Comparison of ENCODE assay signal across 21 cellular contexts in genomic region chr19:8080832-8081231, GRCh38. TPM values are rescaled to one million over a fixed set of nuclear protein-coding genes. Genes with fewer than 3 reads are reported as not detected.
DNase-seq lines count a peak whose midpoint lies in the region; ATAC-seq and TF ChIP-seq lines count a peak whose summit lies in the region.
"Had no signal": no experiment of that assay in that cellular context is flagged by ENCODE, and none has a peak within 500 bp of the region (broad histone marks: within the 10 kb centered on the region; RNA-seq: fewer than 3 reads in every experiment).

No MANE protein-coding gene starts in this region.

- no peak overlapping the region for H2BK5ac ChIP-seq in H9 (ENCODE audit: insufficient read length, low read length)

- no peak overlapping the region for H2AFZ ChIP-seq in H9 (ENCODE audit: low read length)
- H2AFZ ChIP-seq: GM23338 had no signal

- H2BK12ac ChIP-seq in H9 (ENCODE audit: insufficient read length, low read depth, low read length) = no peak overlapping the region

- H3K56ac ChIP-seq in H9 (ENCODE audit: insufficient read length, low read depth, low read length) = no peak overlapping the region

- no peak overlapping the region for H3T11ph ChIP-seq in H9 (ENCODE audit: low read length)

- TF ChIP-seq CTCF in H9 (conservative IDR thresholded peaks at IDR 0.05) = no peak
- TF ChIP-seq CTCF in endodermal cell (conservative IDR thresholded peaks at IDR 0.05) = no peak
- TF ChIP-seq CTCF in liver (IDR thresholded peaks at IDR 0.05; ENCODE audit: low read depth, low read length, missing input control) = no peak

- no peaks in the 10 kb centered on the region for H3K23me2 ChIP-seq in H9 (ENCODE audit: insufficient read length, low read depth, low read length, poor library complexity, severe bottlenecking)

- no peak overlapping the region for H3K18ac ChIP-seq in H9 (ENCODE audit: insufficient read length, low read depth, low read length)

- H3K27me3 Mint-ChIP-seq in H9 (ENCODE audit: low read depth) = no peaks in the 10 kb centered on the region; the same call in 1 of the 2 replicates
- no peaks in the 10 kb centered on the region for H3K27me3 Mint-ChIP-seq in endodermal cell (ENCODE audit: insufficient read depth)
- H3K27me3 Mint-ChIP-seq: CD4-positive, alpha-beta T cell had no signal

- no peak overlapping the region for H2BK20ac ChIP-seq in H9 (ENCODE audit: low read depth, low read length, poor library complexity, severe bottlenecking)

- H3K4me3 Mint-ChIP-seq in H9 (no peak overlapping the region), endodermal cell (no peak overlapping the region)
- H3K4me3 Mint-ChIP-seq: CD4-positive, alpha-beta T cell; GM23338 had no signal

- H3K79me2 ChIP-seq in H9 (ENCODE audit: insufficient read depth, low read length) = no peaks in the 10 kb centered on the region

- peaks cover 44% of the 10 kb centered on the region for H3K36me3 ChIP-seq in endodermal cell (ENCODE audit: control insufficient read depth, insufficient read depth, low read length)
- H3K36me3 ChIP-seq in liver (ENCODE audit: control insufficient read depth in 4 of 4, insufficient read depth in 3 of 4, low read depth in 1 of 4, low read length in 3 of 4) = no peaks in the 10 kb centered on the region
- H3K36me3 ChIP-seq: BE2C had no signal

- no peak overlapping the region for H2BK120ac ChIP-seq in H9 (ENCODE audit: low read depth, low read length, poor library complexity, severe bottlenecking)

- no peak overlapping the region for H2BK15ac ChIP-seq in H9 (ENCODE audit: low read depth, low read length)

- TF ChIP-seq RAD21 in liver (IDR thresholded peaks at IDR 0.05) = peak in 1 of 2 donors; percentile 31

- H3K27ac Mint-ChIP-seq in H9 (peak overlapping the region in 2 of 3 experiments; percentile 34 to 80; a peak in 3 of 7 replicates), endodermal cell (no peak overlapping the region)
- H3K27ac Mint-ChIP-seq: CD4-positive, alpha-beta T cell; GM23338 had no signal

- no peak overlapping the region for H2AK5ac ChIP-seq in H9 (ENCODE audit: insufficient read length, low read length)

- ATAC-seq in HG02571 (IDR thresholded peaks at IDR 0.05; ENCODE audit: unreplicated experiment) (no peak), HG02763 (IDR thresholded peaks at IDR 0.05; ENCODE audit: unreplicated experiment) (no peak), GM18517 (IDR thresholded peaks at IDR 0.05; ENCODE audit: unreplicated experiment) (no peak)
- ATAC-seq: GM12878, GM23338 had no signal

- H3K79me1 ChIP-seq in H9 (ENCODE audit: insufficient read depth, low read depth, low read length, poor library complexity, severe bottlenecking) = no peaks in the 10 kb centered on the region

- H3K4me1 ChIP-seq in H9 (ENCODE audit: insufficient read depth, low read length) (no peaks in the 10 kb centered on the region), endodermal cell (ENCODE audit: control insufficient read depth, insufficient read depth, low read length) (no peaks in the 10 kb centered on the region), liver (ENCODE audit: control insufficient read depth in 4 of 4, insufficient read depth in 4 of 4, low read length in 3 of 4) (peaks cover 0 to 5% (median 2%) of the 10 kb centered on the region in 4 donors)
- H3K4me1 ChIP-seq: BE2C had no signal

- no peak overlapping the region for H3K9ac ChIP-seq in H9 (ENCODE audit: extremely low read depth, insufficient read length, low read length)
- H3K9ac ChIP-seq in endodermal cell (ENCODE audit: extremely low read depth, low read length, poor library complexity, severe bottlenecking) = no peak overlapping the region
- H3K9ac ChIP-seq in liver (ENCODE audit: low read depth in 1 of 2, low read length in 2 of 2) = no peak overlapping the region

- H3K4me1 Mint-ChIP-seq in H9 (peaks cover 3 to 9% of the 10 kb centered on the region in 2 experiments), endodermal cell (no peaks in the 10 kb centered on the region)
- H3K4me1 Mint-ChIP-seq: GM23338 had no signal

- no peaks in the 10 kb centered on the region for H3K9me3 Mint-ChIP-seq in H9
- H3K9me3 Mint-ChIP-seq in endodermal cell = no peaks in the 10 kb centered on the region
- H3K9me3 Mint-ChIP-seq: CD4-positive, alpha-beta T cell; GM23338 had no signal

- no peak overlapping the region for H3K23ac ChIP-seq in H9 (ENCODE audit: insufficient read length, low read depth, low read length)

- H3K36me3 Mint-ChIP-seq in H9 (ENCODE audit: insufficient read depth in 1 of 3, low read depth in 3 of 3) = peaks cover 13 to 47% (median 16%) of the 10 kb centered on the region in 3 experiments; a peak in 6 of 7 replicates
- H3K36me3 Mint-ChIP-seq in endodermal cell (ENCODE audit: low read depth) = peaks cover 72% of the 10 kb centered on the region

- WGBS in H9 (ENCODE audit: extremely low coverage, insufficient read length, low lambda C conversion rate) = no CpG with 5 or more reads among the region's 12 CpGs
- WGBS in endodermal cell (ENCODE audit: insufficient coverage in 1 of 2, insufficient read length in 1 of 2), 2 experiments = 90 to 98% methylated on average over 6 to 12 of the region's 12 CpGs
- WGBS in liver = 42% methylated on average over 12 of the region's 12 CpGs

- H4K8ac ChIP-seq in H9 (replicated peaks; ENCODE audit: insufficient read length, low read depth, low read length) = no peak overlapping the region

- no peak overlapping the region for H3K27ac ChIP-seq in H9 (ENCODE audit: insufficient read length, low read depth, low read length)
- H3K27ac ChIP-seq in endodermal cell (ENCODE audit: low read depth, low read length) = no peak overlapping the region
- no peak overlapping the region for H3K27ac ChIP-seq in liver (ENCODE audit: low read depth in 1 of 2, low read length in 2 of 2)
- H3K27ac ChIP-seq: C4-2B, HL-60 had no signal

- H4K5ac ChIP-seq in H9 (ENCODE audit: insufficient read length, low read depth, low read length) = no peak overlapping the region

- H3K4me3 ChIP-seq in endodermal cell (ENCODE audit: low read length) (no peak overlapping the region), liver (ENCODE audit: low read depth in 1 of 3, low read length in 3 of 3) (no peak overlapping the region)
- H3K4me3 ChIP-seq: GM12878, GM23338 had no signal

- DNase-seq in H9 (no peak), endodermal cell (peak; percentile 28), NCI-H2196 treated with DMSO at 0.1 percent for 48 hours (lab: John Stamatoyannopoulos, UW; ENCODE audit: unreplicated experiment) (no peak)
- DNase-seq: ACHN; BE2C; CD4-positive, alpha-beta T cell; DND-41; EL; H7; IMR-90; Karpas-422; KBM-7 had no signal

- H3K14ac ChIP-seq in H9 (ENCODE audit: insufficient read depth, low read length) = no peak overlapping the region

- H3K4me2 ChIP-seq in H9 (ENCODE audit: insufficient read depth, insufficient read length, low read length) = no peak overlapping the region
- H3K4me2 ChIP-seq: GM23338 had no signal

- no peaks in the 10 kb centered on the region for H4K20me1 ChIP-seq in H9 (ENCODE audit: control insufficient read depth, insufficient read depth, insufficient read length)

- H4K91ac ChIP-seq in H9 (ENCODE audit: insufficient read length, low read depth, low read length) = no peak overlapping the region

- no peak overlapping the region for H3K4ac ChIP-seq in H9 (ENCODE audit: low read depth, low read length)

- H3K9me3 ChIP-seq in H9 (ENCODE audit: control insufficient read depth, low read depth, low read length) (no peaks in the 10 kb centered on the region), endodermal cell (ENCODE audit: control insufficient read depth, low read length) (no peaks in the 10 kb centered on the region), liver (ENCODE audit: control insufficient read depth in 4 of 4, low read length in 3 of 4) (no peaks in the 10 kb centered on the region)
- H3K9me3 ChIP-seq: BE2C had no signal

- H3K27me3 ChIP-seq in H9 (ENCODE audit: insufficient read depth, low read length) (no peaks in the 10 kb centered on the region), endodermal cell (ENCODE audit: control insufficient read depth, insufficient read depth, low read length, poor library complexity, severe bottlenecking) (no peaks in the 10 kb centered on the region), liver (ENCODE audit: control insufficient read depth in 4 of 4, insufficient read depth in 4 of 4, low read length in 3 of 4) (no peaks in the 10 kb centered on the region)
- H3K27me3 ChIP-seq: BE2C had no signal

TF ChIP-seq in liver, 16 proteins besides CTCF, POLR2A, EP300 and RAD21:
- TF ChIP-seq YY1 (IDR thresholded peaks at IDR 0.05) (no peak), HNF4A (conservative IDR thresholded peaks at IDR 0.05) (peak; percentile 39 to 41), SP1 (IDR thresholded peaks at IDR 0.05) (peak; percentile 35), RXRA (IDR thresholded peaks at IDR 0.05) (peak; percentile 62 to 76)

RNA-seq across cellular contexts. Expression of gene CCL25, which starts 28.3 kb away (rescaled TPM):
- total RNA-seq in H9 (2021) (not detected in 2 replicates), endodermal cell (not detected), liver (not detected)
- polyA plus RNA-seq in endodermal cell (2013, experiment 1 of 2) = 0.50 TPM
- polyA plus RNA-seq in endodermal cell (2013, experiment 2 of 2) = 0.54 TPM
- polyA plus RNA-seq in liver = not detected
- total RNA-seq: CD4-positive, alpha-beta T cell; HT1080; IMR-90 had no signal
- polyA plus RNA-seq: IMR-90 had no signal
